In the genomic region with DNA sequence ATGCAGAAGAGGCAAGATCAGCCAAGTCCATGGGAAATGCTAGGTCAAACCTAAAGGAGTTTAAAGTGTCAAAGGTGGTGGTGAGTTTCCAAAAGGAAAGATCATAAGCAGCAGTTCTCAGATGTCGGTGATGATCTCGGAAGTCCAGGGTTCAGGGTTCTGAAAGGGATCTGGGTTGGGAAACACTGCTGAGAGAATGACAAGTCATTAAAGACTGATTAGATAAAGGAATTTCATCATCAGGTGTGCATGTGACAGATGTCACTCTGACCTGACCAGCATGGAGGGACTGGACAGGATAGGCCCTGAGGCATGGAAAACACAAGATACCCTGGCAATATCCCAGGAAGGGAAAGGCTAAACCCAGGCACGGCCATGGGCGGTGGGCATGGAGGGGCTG, we compare ENCODE assay signal across 1 cellular context.
TF ChIP-seq lines count a peak whose summit lies in the region.

No MANE protein-coding gene starts in this region.

TF ChIP-seq in HepG2, 621 proteins besides CTCF, POLR2A, EP300 and RAD21 (continued from another document and continues in another):
- no peak for TF ChIP-seq FIP1L1 (IDR thresholded peaks at IDR 0.05; ENCODE audit: borderline replicate concordance, insufficient read depth, low read depth, low read length)
- TF ChIP-seq, protein P1, sequence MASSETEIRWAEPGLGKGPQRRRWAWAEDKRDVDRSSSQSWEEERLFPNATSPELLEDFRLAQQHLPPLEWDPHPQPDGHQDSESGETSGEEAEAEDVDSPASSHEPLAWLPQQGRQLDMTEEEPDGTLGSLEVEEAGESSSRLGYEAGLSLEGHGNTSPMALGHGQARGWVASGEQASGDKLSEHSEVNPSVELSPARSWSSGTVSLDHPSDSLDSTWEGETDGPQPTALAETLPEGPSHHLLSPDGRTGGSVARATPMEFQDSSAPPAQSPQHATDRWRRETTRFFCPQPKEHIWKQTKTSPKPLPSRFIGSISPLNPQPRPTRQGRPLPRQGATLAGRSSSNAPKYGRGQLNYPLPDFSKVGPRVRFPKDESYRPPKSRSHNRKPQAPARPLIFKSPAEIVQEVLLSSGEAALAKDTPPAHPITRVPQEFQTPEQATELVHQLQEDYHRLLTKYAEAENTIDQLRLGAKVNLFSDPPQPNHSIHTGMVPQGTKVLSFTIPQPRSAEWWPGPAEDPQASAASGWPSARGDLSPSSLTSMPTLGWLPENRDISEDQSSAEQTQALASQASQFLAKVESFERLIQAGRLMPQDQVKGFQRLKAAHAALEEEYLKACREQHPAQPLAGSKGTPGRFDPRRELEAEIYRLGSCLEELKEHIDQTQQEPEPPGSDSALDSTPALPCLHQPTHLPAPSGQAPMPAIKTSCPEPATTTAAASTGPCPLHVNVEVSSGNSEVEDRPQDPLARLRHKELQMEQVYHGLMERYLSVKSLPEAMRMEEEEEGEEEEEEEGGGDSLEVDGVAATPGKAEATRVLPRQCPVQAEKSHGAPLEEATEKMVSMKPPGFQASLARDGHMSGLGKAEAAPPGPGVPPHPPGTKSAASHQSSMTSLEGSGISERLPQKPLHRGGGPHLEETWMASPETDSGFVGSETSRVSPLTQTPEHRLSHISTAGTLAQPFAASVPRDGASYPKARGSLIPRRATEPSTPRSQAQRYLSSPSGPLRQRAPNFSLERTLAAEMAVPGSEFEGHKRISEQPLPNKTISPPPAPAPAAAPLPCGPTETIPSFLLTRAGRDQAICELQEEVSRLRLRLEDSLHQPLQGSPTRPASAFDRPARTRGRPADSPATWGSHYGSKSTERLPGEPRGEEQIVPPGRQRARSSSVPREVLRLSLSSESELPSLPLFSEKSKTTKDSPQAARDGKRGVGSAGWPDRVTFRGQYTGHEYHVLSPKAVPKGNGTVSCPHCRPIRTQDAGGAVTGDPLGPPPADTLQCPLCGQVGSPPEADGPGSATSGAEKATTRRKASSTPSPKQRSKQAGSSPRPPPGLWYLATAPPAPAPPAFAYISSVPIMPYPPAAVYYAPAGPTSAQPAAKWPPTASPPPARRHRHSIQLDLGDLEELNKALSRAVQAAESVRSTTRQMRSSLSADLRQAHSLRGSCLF (CRISPR knock-in tag; IDR thresholded peaks at IDR 0.05; ENCODE audit: borderline replicate concordance) = no peak
- TF ChIP-seq THAP11 (CRISPR knock-in tag; IDR thresholded peaks at IDR 0.05) = no peak
- TF ChIP-seq ZNF780A (CRISPR knock-in tag; IDR thresholded peaks at IDR 0.05) = no peak
- peak; percentile 14; the same call in 1 of the 2 replicates for TF ChIP-seq SAP130 (CRISPR knock-in tag; IDR thresholded peaks at IDR 0.05; ENCODE audit: low read depth)
- TF ChIP-seq NBN (conservative IDR thresholded peaks at IDR 0.05) = no peak
- TF ChIP-seq ZNF24 (IDR thresholded peaks at IDR 0.05) = no peak
- no peak for TF ChIP-seq FOXK1 (CRISPR knock-in tag; IDR thresholded peaks at IDR 0.05; ENCODE audit: borderline replicate concordance, low read depth)
- no peak for TF ChIP-seq ZSCAN30 (CRISPR knock-in tag; IDR thresholded peaks at IDR 0.05)
- no peak for TF ChIP-seq ZNF75D (CRISPR knock-in tag; IDR thresholded peaks at IDR 0.05; ENCODE audit: borderline replicate concordance)
- peak; percentile 33; the same call in 1 of the 2 replicates for TF ChIP-seq FOXA3 (CRISPR knock-in tag; IDR thresholded peaks at IDR 0.05)
- TF ChIP-seq NR2F1 (CRISPR knock-in tag; IDR thresholded peaks at IDR 0.05) = 0 out of 4 replicates have a peak, but pooled peaks of 1 of the 2 experiments have one; percentile 29
- TF ChIP-seq TRIM24 (CRISPR knock-in tag; IDR thresholded peaks at IDR 0.05) = peak; percentile 62; the same call in 1 of the 2 replicates
- no peak for TF ChIP-seq ZBTB20 (CRISPR knock-in tag; IDR thresholded peaks at IDR 0.05; ENCODE audit: borderline replicate concordance, low read depth)
- 0 out of 2 replicates have a peak, but pooled peaks have one; percentile 24 for TF ChIP-seq NR2F2 (IDR thresholded peaks at IDR 0.05; ENCODE audit: borderline replicate concordance, low read depth)
- TF ChIP-seq ARHGAP35 (CRISPR knock-in tag; IDR thresholded peaks at IDR 0.05; ENCODE audit: borderline replicate concordance) = no peak
- TF ChIP-seq BCL6 (CRISPR knock-in tag; IDR thresholded peaks at IDR 0.05) = 0 out of 2 replicates have a peak, but pooled peaks have one; percentile 17
- TF ChIP-seq SOX6 (IDR thresholded peaks at IDR 0.05) = no peak
- peak; percentile 58 for TF ChIP-seq SOX6 (CRISPR knock-in tag; IDR thresholded peaks at IDR 0.05)
- TF ChIP-seq ZNF432 (CRISPR knock-in tag; IDR thresholded peaks at IDR 0.05; ENCODE audit: borderline replicate concordance) = no peak
- no peak for TF ChIP-seq WIZ (CRISPR knock-in tag; IDR thresholded peaks at IDR 0.05)
- no peak for TF ChIP-seq ETV6 (CRISPR knock-in tag; conservative IDR thresholded peaks at IDR 0.05)
- no peak for TF ChIP-seq ZSCAN12 (CRISPR knock-in tag; IDR thresholded peaks at IDR 0.05)
- no peak for TF ChIP-seq KDM3A (CRISPR knock-in tag; IDR thresholded peaks at IDR 0.05; ENCODE audit: low read depth)
- TF ChIP-seq SOX13 (IDR thresholded peaks at IDR 0.05) = no peak
- TF ChIP-seq SOX13 (CRISPR knock-in tag; conservative IDR thresholded peaks at IDR 0.05 in 1 of 2, IDR thresholded peaks at IDR 0.05 in 1 of 2) = 0 out of 4 replicates have a peak, but pooled peaks of 1 of the 2 experiments have one; percentile 6
- no peak for TF ChIP-seq KMT2B (CRISPR knock-in tag; IDR thresholded peaks at IDR 0.05)
- peak; percentile 50; the same call in 1 of the 2 replicates for TF ChIP-seq CEBPB (IDR thresholded peaks at IDR 0.05; ENCODE audit: borderline replicate concordance, low read depth, low read length)
- TF ChIP-seq FOSL2 (CRISPR knock-in tag; IDR thresholded peaks at IDR 0.05) = peak; percentile 59
- TF ChIP-seq, protein P2, sequence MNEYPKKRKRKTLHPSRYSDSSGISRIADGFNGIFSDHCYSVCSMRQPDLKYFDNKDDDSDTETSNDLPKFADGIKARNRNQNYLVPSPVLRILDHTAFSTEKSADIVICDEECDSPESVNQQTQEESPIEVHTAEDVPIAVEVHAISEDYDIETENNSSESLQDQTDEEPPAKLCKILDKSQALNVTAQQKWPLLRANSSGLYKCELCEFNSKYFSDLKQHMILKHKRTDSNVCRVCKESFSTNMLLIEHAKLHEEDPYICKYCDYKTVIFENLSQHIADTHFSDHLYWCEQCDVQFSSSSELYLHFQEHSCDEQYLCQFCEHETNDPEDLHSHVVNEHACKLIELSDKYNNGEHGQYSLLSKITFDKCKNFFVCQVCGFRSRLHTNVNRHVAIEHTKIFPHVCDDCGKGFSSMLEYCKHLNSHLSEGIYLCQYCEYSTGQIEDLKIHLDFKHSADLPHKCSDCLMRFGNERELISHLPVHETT (CRISPR knock-in tag; conservative IDR thresholded peaks at IDR 0.05) = no peak
- no peak for TF ChIP-seq ZNF562 (CRISPR knock-in tag; IDR thresholded peaks at IDR 0.05; ENCODE audit: borderline replicate concordance)
- no peak for TF ChIP-seq TCF12 (IDR thresholded peaks at IDR 0.05)
- no peak for TF ChIP-seq TCF12 (CRISPR knock-in tag; IDR thresholded peaks at IDR 0.05)
- TF ChIP-seq, protein P3, sequence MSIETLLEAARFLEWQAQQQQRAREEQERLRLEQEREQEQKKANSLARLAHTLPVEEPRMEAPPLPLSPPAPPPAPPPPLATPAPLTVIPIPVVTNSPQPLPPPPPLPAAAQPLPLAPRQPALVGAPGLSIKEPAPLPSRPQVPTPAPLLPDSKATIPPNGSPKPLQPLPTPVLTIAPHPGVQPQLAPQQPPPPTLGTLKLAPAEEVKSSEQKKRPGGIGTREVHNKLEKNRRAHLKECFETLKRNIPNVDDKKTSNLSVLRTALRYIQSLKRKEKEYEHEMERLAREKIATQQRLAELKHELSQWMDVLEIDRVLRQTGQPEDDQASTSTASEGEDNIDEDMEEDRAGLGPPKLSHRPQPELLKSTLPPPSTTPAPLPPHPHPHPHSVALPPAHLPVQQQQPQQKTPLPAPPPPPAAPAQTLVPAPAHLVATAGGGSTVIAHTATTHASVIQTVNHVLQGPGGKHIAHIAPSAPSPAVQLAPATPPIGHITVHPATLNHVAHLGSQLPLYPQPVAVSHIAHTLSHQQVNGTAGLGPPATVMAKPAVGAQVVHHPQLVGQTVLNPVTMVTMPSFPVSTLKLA (IDR thresholded peaks at IDR 0.05) = no peak
- no peak for TF ChIP-seq ESRRA (CRISPR knock-in tag; IDR thresholded peaks at IDR 0.05; ENCODE audit: low read depth)
- TF ChIP-seq, protein P4, sequence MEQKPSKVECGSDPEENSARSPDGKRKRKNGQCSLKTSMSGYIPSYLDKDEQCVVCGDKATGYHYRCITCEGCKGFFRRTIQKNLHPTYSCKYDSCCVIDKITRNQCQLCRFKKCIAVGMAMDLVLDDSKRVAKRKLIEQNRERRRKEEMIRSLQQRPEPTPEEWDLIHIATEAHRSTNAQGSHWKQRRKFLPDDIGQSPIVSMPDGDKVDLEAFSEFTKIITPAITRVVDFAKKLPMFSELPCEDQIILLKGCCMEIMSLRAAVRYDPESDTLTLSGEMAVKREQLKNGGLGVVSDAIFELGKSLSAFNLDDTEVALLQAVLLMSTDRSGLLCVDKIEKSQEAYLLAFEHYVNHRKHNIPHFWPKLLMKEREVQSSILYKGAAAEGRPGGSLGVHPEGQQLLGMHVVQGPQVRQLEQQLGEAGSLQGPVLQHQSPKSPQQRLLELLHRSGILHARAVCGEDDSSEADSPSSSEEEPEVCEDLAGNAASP (CRISPR knock-in tag; IDR thresholded peaks at IDR 0.05; ENCODE audit: borderline replicate concordance) = no peak
- TF ChIP-seq ZNF703 (CRISPR knock-in tag; IDR thresholded peaks at IDR 0.05; ENCODE audit: borderline replicate concordance) = no peak
- TF ChIP-seq HNF4A (CRISPR knock-in tag; IDR thresholded peaks at IDR 0.05) = peak; percentile 68
- TF ChIP-seq, protein P5, sequence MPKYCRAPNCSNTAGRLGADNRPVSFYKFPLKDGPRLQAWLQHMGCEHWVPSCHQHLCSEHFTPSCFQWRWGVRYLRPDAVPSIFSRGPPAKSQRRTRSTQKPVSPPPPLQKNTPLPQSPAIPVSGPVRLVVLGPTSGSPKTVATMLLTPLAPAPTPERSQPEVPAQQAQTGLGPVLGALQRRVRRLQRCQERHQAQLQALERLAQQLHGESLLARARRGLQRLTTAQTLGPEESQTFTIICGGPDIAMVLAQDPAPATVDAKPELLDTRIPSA (CRISPR knock-in tag; IDR thresholded peaks at IDR 0.05; ENCODE audit: borderline replicate concordance) = no peak
- TF ChIP-seq ZNF367 (CRISPR knock-in tag; IDR thresholded peaks at IDR 0.05; ENCODE audit: borderline replicate concordance) = no peak
- TF ChIP-seq KLF15 (CRISPR knock-in tag; IDR thresholded peaks at IDR 0.05; ENCODE audit: borderline replicate concordance) = no peak
- TF ChIP-seq, protein P6, sequence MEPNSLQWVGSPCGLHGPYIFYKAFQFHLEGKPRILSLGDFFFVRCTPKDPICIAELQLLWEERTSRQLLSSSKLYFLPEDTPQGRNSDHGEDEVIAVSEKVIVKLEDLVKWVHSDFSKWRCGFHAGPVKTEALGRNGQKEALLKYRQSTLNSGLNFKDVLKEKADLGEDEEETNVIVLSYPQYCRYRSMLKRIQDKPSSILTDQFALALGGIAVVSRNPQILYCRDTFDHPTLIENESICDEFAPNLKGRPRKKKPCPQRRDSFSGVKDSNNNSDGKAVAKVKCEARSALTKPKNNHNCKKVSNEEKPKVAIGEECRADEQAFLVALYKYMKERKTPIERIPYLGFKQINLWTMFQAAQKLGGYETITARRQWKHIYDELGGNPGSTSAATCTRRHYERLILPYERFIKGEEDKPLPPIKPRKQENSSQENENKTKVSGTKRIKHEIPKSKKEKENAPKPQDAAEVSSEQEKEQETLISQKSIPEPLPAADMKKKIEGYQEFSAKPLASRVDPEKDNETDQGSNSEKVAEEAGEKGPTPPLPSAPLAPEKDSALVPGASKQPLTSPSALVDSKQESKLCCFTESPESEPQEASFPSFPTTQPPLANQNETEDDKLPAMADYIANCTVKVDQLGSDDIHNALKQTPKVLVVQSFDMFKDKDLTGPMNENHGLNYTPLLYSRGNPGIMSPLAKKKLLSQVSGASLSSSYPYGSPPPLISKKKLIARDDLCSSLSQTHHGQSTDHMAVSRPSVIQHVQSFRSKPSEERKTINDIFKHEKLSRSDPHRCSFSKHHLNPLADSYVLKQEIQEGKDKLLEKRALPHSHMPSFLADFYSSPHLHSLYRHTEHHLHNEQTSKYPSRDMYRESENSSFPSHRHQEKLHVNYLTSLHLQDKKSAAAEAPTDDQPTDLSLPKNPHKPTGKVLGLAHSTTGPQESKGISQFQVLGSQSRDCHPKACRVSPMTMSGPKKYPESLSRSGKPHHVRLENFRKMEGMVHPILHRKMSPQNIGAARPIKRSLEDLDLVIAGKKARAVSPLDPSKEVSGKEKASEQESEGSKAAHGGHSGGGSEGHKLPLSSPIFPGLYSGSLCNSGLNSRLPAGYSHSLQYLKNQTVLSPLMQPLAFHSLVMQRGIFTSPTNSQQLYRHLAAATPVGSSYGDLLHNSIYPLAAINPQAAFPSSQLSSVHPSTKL (CRISPR knock-in tag; IDR thresholded peaks at IDR 0.05) = peak; percentile 48
- TF ChIP-seq SALL2 (CRISPR knock-in tag; IDR thresholded peaks at IDR 0.05) = no peak
- 0 out of 2 replicates have a peak, but pooled peaks have one; percentile 24 for TF ChIP-seq HMG20A (CRISPR knock-in tag; IDR thresholded peaks at IDR 0.05; ENCODE audit: borderline replicate concordance)
- no peak for TF ChIP-seq ZNF335 (CRISPR knock-in tag; IDR thresholded peaks at IDR 0.05)
- no peak for TF ChIP-seq ZNF274 (CRISPR knock-in tag; IDR thresholded peaks at IDR 0.05)
- TF ChIP-seq, protein P7, sequence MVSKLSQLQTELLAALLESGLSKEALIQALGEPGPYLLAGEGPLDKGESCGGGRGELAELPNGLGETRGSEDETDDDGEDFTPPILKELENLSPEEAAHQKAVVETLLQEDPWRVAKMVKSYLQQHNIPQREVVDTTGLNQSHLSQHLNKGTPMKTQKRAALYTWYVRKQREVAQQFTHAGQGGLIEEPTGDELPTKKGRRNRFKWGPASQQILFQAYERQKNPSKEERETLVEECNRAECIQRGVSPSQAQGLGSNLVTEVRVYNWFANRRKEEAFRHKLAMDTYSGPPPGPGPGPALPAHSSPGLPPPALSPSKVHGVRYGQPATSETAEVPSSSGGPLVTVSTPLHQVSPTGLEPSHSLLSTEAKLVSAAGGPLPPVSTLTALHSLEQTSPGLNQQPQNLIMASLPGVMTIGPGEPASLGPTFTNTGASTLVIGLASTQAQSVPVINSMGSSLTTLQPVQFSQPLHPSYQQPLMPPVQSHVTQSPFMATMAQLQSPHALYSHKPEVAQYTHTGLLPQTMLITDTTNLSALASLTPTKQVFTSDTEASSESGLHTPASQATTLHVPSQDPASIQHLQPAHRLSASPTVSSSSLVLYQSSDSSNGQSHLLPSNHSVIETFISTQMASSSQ (IDR thresholded peaks at IDR 0.05; ENCODE audit: low read depth) = no peak
- TF ChIP-seq, protein P7 (CRISPR knock-in tag; IDR thresholded peaks at IDR 0.05; ENCODE audit: borderline replicate concordance) = no peak
